6 cellular contexts compared by ENCODE assay signal in genomic region chr2:144587306-144587705, GRCh38.
"Had no signal": no experiment of that assay in that cellular context is flagged by ENCODE, and none has a peak within 500 bp of the region (broad histone marks: within the 10 kb centered on the region; RNA-seq: fewer than 3 reads in every experiment).

No MANE protein-coding gene starts in this region.

- ATAC-seq: HCT116 had no signal

- H3K9me3 Mint-ChIP-seq: HFFc6 had no signal

- H3K4me3 Mint-ChIP-seq: HFFc6 had no signal

- H3K27ac Mint-ChIP-seq: HFFc6 had no signal

- DNase-seq: GM23248, GOT3, H7, HFFc6, IMR-90 had no signal
